1 cellular context compared by ENCODE assay signal in genomic region chr2:121329786-121330185, GRCh38.
TF ChIP-seq lines count a peak whose summit lies in the region.

No MANE protein-coding gene starts in this region.

TF ChIP-seq in SK-N-SH, 30 proteins besides CTCF, POLR2A, EP300 and RAD21 (continued from another document):
- no peak for TF ChIP-seq USF2 (IDR thresholded peaks at IDR 0.05; ENCODE audit: borderline replicate concordance, low read depth, low read length)
